ENCODE assay signal across 9 cellular contexts in the genomic region with DNA sequence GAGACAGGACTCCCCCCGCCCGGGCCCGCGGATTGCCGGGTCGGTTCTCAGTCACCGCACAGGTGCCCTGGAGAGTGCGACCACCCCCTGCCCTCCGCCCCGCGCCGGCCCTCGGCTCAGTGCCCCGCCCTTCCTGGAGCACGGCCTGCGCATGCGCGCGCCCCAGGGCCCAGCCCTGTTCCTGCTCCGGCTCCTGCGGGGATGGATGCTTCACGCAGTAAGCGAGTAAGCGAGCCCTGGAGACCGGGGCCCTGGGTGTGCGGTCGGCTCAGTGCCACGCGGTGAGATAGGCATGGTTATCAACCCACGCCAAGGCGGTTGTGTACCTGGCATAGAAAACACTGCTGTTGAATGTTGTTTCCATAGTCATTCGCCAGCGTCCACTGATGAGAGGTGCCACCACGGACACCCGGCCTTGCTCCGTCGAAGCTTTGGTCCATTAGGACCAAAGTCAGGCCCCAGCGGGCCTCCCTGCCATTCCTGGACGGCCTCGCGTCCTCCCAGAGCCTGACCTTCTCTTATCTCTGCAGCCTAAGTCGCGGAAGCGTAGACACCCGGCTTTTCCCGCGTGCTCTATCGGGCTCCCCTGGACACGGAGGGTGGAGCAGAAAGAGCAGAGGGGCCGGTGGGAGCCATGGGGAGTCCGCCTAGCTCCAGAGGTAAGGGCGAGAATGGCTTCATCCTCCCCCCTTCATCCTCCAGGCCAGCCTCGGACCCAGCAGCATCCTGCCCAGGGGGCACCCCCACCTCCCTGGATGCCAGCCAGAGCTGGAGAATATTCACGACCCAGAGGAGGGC.
DNase-seq lines count a peak whose midpoint lies in the region; ATAC-seq lines count a peak whose summit lies in the region.
"Had no signal": no experiment of that assay in that cellular context is flagged by ENCODE, and none has a peak within 500 bp of the region (broad histone marks: within the 10 kb centered on the region; RNA-seq: fewer than 3 reads in every experiment).

No MANE protein-coding gene starts in this region.

- peak; percentile 77 for DNase-seq in activated CD8-positive, alpha-beta memory T cell treated with anti-CD3 and anti-CD28 coated beads, Interleukin-2, amount 10 ng/mL, durations not matched to agents 7 days and 5 days
- DNase-seq in epidermal melanocyte (ENCODE audit: insufficient read length, low spot score) (peak; percentile 50), NCI-H524 (lab: John Stamatoyannopoulos, UW) (no peak), UCSD-AML1 (lab: John Stamatoyannopoulos, UW; ENCODE audit: unreplicated experiment) (no peak)
- peak; percentile 15 to 54 (median 38) for DNase-seq in stimulated activated naive CD4-positive, alpha-beta T cell (lab: John Stamatoyannopoulos, UW)

- peaks cover 15% of the 10 kb centered on the region for H3K4me1 Mint-ChIP-seq in activated CD8-positive, alpha-beta memory T cell treated with anti-CD3 and anti-CD28 coated beads, Interleukin-2, amount 10 ng/mL, durations not matched to agents 7 days and 5 days

- H3K27me3 Mint-ChIP-seq in activated CD8-positive, alpha-beta memory T cell treated with anti-CD3 and anti-CD28 coated beads, Interleukin-2, amount 10 ng/mL, durations not matched to agents 7 days and 5 days, result peaks cover 12% of the 10 kb centered on the region

- H3K36me3 Mint-ChIP-seq in activated CD8-positive, alpha-beta memory T cell treated with anti-CD3 and anti-CD28 coated beads, Interleukin-2, amount 10 ng/mL, durations not matched to agents 7 days and 5 days, result no peaks in the 10 kb centered on the region

- H3K4me3 ChIP-seq in muscle layer of duodenum (ENCODE audit: low read depth in 1 of 2, low read length in 2 of 2), result peak overlapping the region; percentile 46 to 63

- no peak overlapping the region for H3K27ac ChIP-seq in muscle layer of duodenum (ENCODE audit: low read length)

- peaks cover 0 to 9% of the 10 kb centered on the region in 2 donors for H3K4me1 ChIP-seq in muscle layer of duodenum (ENCODE audit: control insufficient read depth in 1 of 2, insufficient read depth in 2 of 2, low read length in 2 of 2)

- H3K36me3 ChIP-seq in muscle layer of duodenum (ENCODE audit: control insufficient read depth in 1 of 2, insufficient read depth in 2 of 2, low read length in 2 of 2), result no peaks in the 10 kb centered on the region

- H3K9me3 ChIP-seq in muscle layer of duodenum (ENCODE audit: control insufficient read depth in 1 of 2, low read length in 2 of 2), result no peaks in the 10 kb centered on the region

- H3K27me3 ChIP-seq in muscle layer of duodenum (ENCODE audit: low read depth, low read length), result no peaks in the 10 kb centered on the region

- peak overlapping the region; percentile 72 for H3K4me3 Mint-ChIP-seq in activated CD8-positive, alpha-beta memory T cell treated with anti-CD3 and anti-CD28 coated beads, Interleukin-2, amount 10 ng/mL, durations not matched to agents 7 days and 5 days
- H3K4me3 Mint-ChIP-seq: dendritic cell treated with granulocyte-macrophage colony-stimulating factor and Interleukin-4, amounts not matched to agents 40 ng/mL and 50 ng/mL, for 4 days had no signal

- CTCF ChIA-PET in activated CD8-positive, alpha-beta memory T cell treated with anti-CD3 and anti-CD28 coated beads, Interleukin-2, amount 10 ng/mL, durations not matched to agents 7 days and 5 days (lab: Charles Lee), result interaction anchor here (1.3 to 1.7 kb wide), 2 partner anchors 9 to 148 kb away, joined by 4 to 7 read pairs; no protein-coding TSS in a partner anchor

- ATAC-seq in GM19328 (IDR thresholded peaks at IDR 0.05; ENCODE audit: unreplicated experiment) (peak; percentile 77), HG03469 (IDR thresholded peaks at IDR 0.05; ENCODE audit: unreplicated experiment) (peak; percentile 75)
- ATAC-seq in activated CD8-positive, alpha-beta memory T cell treated with anti-CD3 and anti-CD28 coated beads, Interleukin-2, amount 10 ng/mL, durations not matched to agents 7 days and 5 days, result peak; percentile 99

- peak overlapping the region; percentile 17 for H3K27ac Mint-ChIP-seq in activated CD8-positive, alpha-beta memory T cell treated with anti-CD3 and anti-CD28 coated beads, Interleukin-2, amount 10 ng/mL, durations not matched to agents 7 days and 5 days
- H3K27ac Mint-ChIP-seq: dendritic cell treated with granulocyte-macrophage colony-stimulating factor and Interleukin-4, amounts not matched to agents 40 ng/mL and 50 ng/mL, for 4 days had no signal

- H3K9me3 Mint-ChIP-seq in activated CD8-positive, alpha-beta memory T cell treated with anti-CD3 and anti-CD28 coated beads, Interleukin-2, amount 10 ng/mL, durations not matched to agents 7 days and 5 days (ENCODE audit: low read depth), result no peaks in the 10 kb centered on the region
- H3K9me3 Mint-ChIP-seq: dendritic cell treated with granulocyte-macrophage colony-stimulating factor and Interleukin-4, amounts not matched to agents 40 ng/mL and 50 ng/mL, for 4 days had no signal

Comparison
In these comparisons a context has a peak if more than half of its experiments do, and no peak if none do; other contexts are left out.
1. DNase-seq: peak in activated CD8-positive, alpha-beta memory T cell treated with anti-CD3 and anti-CD28 coated beads, Interleukin-2, amount 10 ng/mL, durations not matched to agents 7 days and 5 days (single experiment), epidermal melanocyte (single experiment) and stimulated activated naive CD4-positive, alpha-beta T cell (6 of 6); none in NCI-H524 (0 of 2) and UCSD-AML1 (single experiment).
2. Peak in every context shown above with its lines, with median percentiles within 50 percentile points of each other: ATAC-seq.